8 cellular contexts compared by ENCODE assay signal in genomic region chr7:75642810-75643486, GRCh38.
DNase-seq lines count a peak whose midpoint lies in the region; ATAC-seq, FAIRE-seq and TF ChIP-seq lines count a peak whose summit lies in the region.

No MANE protein-coding gene starts in this region.

- H3K27me3 Mint-ChIP-seq in naive thymus-derived CD8-positive, alpha-beta T cell: no peaks in the 10 kb centered on the region

- H3K36me3 ChIP-seq in stomach: no peaks in the 10 kb centered on the region

- no peaks in the 10 kb centered on the region for H3K27me3 ChIP-seq in stomach

- CTCF ChIA-PET in A549 (lab: Yijun Ruan, JAX): interaction anchor here (0.6 to 2.2 kb wide), 3 partner anchors 8 to 93 kb away, joined by 3 to 4 read pairs (median 3); no protein-coding TSS in a partner anchor

- H3K4me1 ChIP-seq in A549: peaks cover 9% of the 10 kb centered on the region; the same call in 2 of the 3 replicates
- H3K4me1 ChIP-seq in stomach: peaks cover 8 to 19% (median 17%) of the 10 kb centered on the region in 4 donors

- H3K27ac ChIP-seq in A549: no peak overlapping the region
- no peak overlapping the region for H3K27ac ChIP-seq in stomach

- TF ChIP-seq RAD21 in A549 (conservative IDR thresholded peaks at IDR 0.05 in 1 of 2, IDR thresholded peaks at IDR 0.05 in 1 of 2): peak; percentile 46 to 66; a peak in 4 of 5 replicates

- POLR2A ChIA-PET in A549 (lab: Yijun Ruan, JAX): no interaction called here
- POLR2A ChIA-PET in naive thymus-derived CD8-positive, alpha-beta T cell (lab: Charles Lee): interaction anchor here (0.6 kb wide), 1 partner anchor 1309 kb away, joined by 4 read pairs; no protein-coding TSS in a partner anchor

- H3K9me3 ChIP-seq in A549 (peaks cover 4% of the 10 kb centered on the region; the same call in 2 of the 3 replicates), stomach (peaks cover 0 to 10% (median 4%) of the 10 kb centered on the region in 4 donors)

- FAIRE-seq in A549 (lab: Jason Lieb, UNC): no peak
- peak; percentile 91 for FAIRE-seq in GM12891 (lab: Jason Lieb, UNC)

- no peak overlapping the region for H3K4me2 ChIP-seq in A549

- TF ChIP-seq CTCF in A549 (IDR thresholded peaks at IDR 0.05): peak; percentile 46
- peak in 5 of 7 experiments; percentile 44 to 65 (median 58) for TF ChIP-seq CTCF in stomach (IDR thresholded peaks at IDR 0.05)

- intact Hi-C loops in stomach (cut with DNase I; ENCODE audit: low total_unique reads): no loop called here

- H3K36me3 Mint-ChIP-seq in naive thymus-derived CD8-positive, alpha-beta T cell: no peaks in the 10 kb centered on the region

- ATAC-seq in A549: peak in 1 of 2 experiments; percentile 37; a peak in 3 of 6 replicates
- ATAC-seq in naive thymus-derived CD8-positive, alpha-beta T cell: peak; percentile 86 to 90
- ATAC-seq in GM19324 (IDR thresholded peaks at IDR 0.05; ENCODE audit: low FRiP score, unreplicated experiment): no peak

- H3K4me3 ChIP-seq in A549 (no peak overlapping the region), stomach (no peak overlapping the region)

- TF ChIP-seq POLR2A in A549 (IDR thresholded peaks at IDR 0.05; ENCODE audit: low read length) (no peak), GM12891 (IDR thresholded peaks at IDR 0.05; ENCODE audit: low read depth, low read length) (no peak), stomach (IDR thresholded peaks at IDR 0.05) (no peak)

- WGBS in A549 (ENCODE audit: missing lambda C conversion rate): 53% methylated on average over 9 of the region's 9 CpGs
- WGBS in stomach, 5 donors: 56 to 66% (median 60%) methylated on average over 9 of the region's 9 CpGs

- H3K4me3 Mint-ChIP-seq in naive thymus-derived CD8-positive, alpha-beta T cell: peak overlapping the region in 2 of 10 donors; percentile 18 to 24

- H3K27ac Mint-ChIP-seq in naive thymus-derived CD8-positive, alpha-beta T cell: peak overlapping the region in 3 of 10 donors; percentile 14 to 71 (median 38)

- DNase-seq in A549 (ENCODE audit: low read depth in 1 of 2, low spot score in 1 of 2) (peak; percentile 59 to 82), GM12891 (ENCODE audit: insufficient read length, low spot score) (peak; percentile 59), NCI-H2171 treated with DMSO at 0.1 percent for 48 hours (lab: John Stamatoyannopoulos, UW) (peak; percentile 11), stomach (peak; percentile 61)
- DNase-seq in activated CD4-positive, alpha-beta T cell treated with anti-CD3 and anti-CD28 coated beads, Interleukin-2, amount 50 U/mL, for 1 hour: peak; percentile 63
- peak; percentile 46 for DNase-seq in effector CD8-positive, alpha-beta T cell (lab: John Stamatoyannopoulos, UW)
- peak; percentile 34 to 85 (median 71) for DNase-seq in naive thymus-derived CD8-positive, alpha-beta T cell

- peaks cover 5 to 19% (median 16%) of the 10 kb centered on the region in 4 donors for H3K4me1 Mint-ChIP-seq in naive thymus-derived CD8-positive, alpha-beta T cell

- peaks cover 0 to 2% (median 0%) of the 10 kb centered on the region in 9 donors for H3K9me3 Mint-ChIP-seq in naive thymus-derived CD8-positive, alpha-beta T cell

- no peak for TF ChIP-seq EP300 in A549 (IDR thresholded peaks at IDR 0.05)
- TF ChIP-seq EP300 in stomach (IDR thresholded peaks at IDR 0.05): no peak

TF ChIP-seq in A549, 52 proteins besides CTCF, POLR2A, EP300 and RAD21 (continues in another document):
- TF ChIP-seq SREBF2 (IDR thresholded peaks at IDR 0.05) (no peak), CEBPB (IDR thresholded peaks at IDR 0.05) (no peak), ESRRA (IDR thresholded peaks at IDR 0.05; ENCODE audit: borderline replicate concordance, low read length) (no peak), NR3C1 (IDR thresholded peaks at IDR 0.05) (no peak), RCOR1 (IDR thresholded peaks at IDR 0.05; ENCODE audit: low read depth, low read length) (no peak), TFCP2L1 (CRISPR knock-in tag; IDR thresholded peaks at IDR 0.05) (no peak), ZNF302 (CRISPR knock-in tag; IDR thresholded peaks at IDR 0.05) (no peak), FOSB (CRISPR knock-in tag; IDR thresholded peaks at IDR 0.05) (no peak), HDAC2 (IDR thresholded peaks at IDR 0.05) (no peak), ELK1 (IDR thresholded peaks at IDR 0.05; ENCODE audit: low read depth, low read length) (no peak), HES2 (IDR thresholded peaks at IDR 0.05) (no peak), CHD4 (IDR thresholded peaks at IDR 0.05; ENCODE audit: borderline replicate concordance) (no peak)
- TF ChIP-seq, protein P1, sequence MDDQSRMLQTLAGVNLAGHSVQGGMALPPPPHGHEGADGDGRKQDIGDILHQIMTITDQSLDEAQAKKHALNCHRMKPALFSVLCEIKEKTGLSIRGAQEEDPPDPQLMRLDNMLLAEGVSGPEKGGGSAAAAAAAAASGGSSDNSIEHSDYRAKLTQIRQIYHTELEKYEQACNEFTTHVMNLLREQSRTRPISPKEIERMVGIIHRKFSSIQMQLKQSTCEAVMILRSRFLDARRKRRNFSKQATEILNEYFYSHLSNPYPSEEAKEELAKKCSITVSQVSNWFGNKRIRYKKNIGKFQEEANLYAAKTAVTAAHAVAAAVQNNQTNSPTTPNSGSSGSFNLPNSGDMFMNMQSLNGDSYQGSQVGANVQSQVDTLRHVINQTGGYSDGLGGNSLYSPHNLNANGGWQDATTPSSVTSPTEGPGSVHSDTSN (IDR thresholded peaks at IDR 0.05): no peak
- TF ChIP-seq, protein P2, sequence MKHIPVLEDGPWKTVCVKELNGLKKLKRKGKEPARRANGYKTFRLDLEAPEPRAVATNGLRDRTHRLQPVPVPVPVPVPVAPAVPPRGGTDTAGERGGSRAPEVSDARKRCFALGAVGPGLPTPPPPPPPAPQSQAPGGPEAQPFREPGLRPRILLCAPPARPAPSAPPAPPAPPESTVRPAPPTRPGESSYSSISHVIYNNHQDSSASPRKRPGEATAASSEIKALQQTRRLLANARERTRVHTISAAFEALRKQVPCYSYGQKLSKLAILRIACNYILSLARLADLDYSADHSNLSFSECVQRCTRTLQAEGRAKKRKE (CRISPR knock-in tag; IDR thresholded peaks at IDR 0.05; ENCODE audit: low read depth): no peak

TF ChIP-seq in GM12891, 5 proteins besides CTCF, POLR2A, EP300 and RAD21:
- TF ChIP-seq POLR2AphosphoS5 (IDR thresholded peaks at IDR 0.05; ENCODE audit: low read depth, low read length): no peak
- TF ChIP-seq POU2F2 (IDR thresholded peaks at IDR 0.05; ENCODE audit: low read depth, low read length): no peak
- no peak for TF ChIP-seq TAF1 (IDR thresholded peaks at IDR 0.05; ENCODE audit: low read depth, low read length)
- no peak for TF ChIP-seq SPI1 (IDR thresholded peaks at IDR 0.05; ENCODE audit: low read depth, low read length)
- TF ChIP-seq PAX5 (IDR thresholded peaks at IDR 0.05; ENCODE audit: insufficient read depth, low read length, severe bottlenecking): no peak
TF ChIP-seq in GM12891: peak in this region for 0.

Comparison
In these comparisons a context has a peak if more than half of its experiments do, and no peak if none do; other contexts are left out.
1. DNase-seq: peak in every context shown above with its lines; median percentile 71 in naive thymus-derived CD8-positive, alpha-beta T cell; 70 in A549; 63 in activated CD4-positive, alpha-beta T cell treated with anti-CD3 and anti-CD28 coated beads, Interleukin-2, amount 50 U/mL, for 1 hour; 61 in stomach; 59 in GM12891; 46 in effector CD8-positive, alpha-beta T cell; 11 in NCI-H2171 treated with DMSO at 0.1 percent for 48 hours.